Comparison of ENCODE assay signal across 24 cellular contexts in genomic region chr2:75337619-75338018, GRCh38.
A peak's percentile ranks its signal among the peaks of the same experiment; 100 is the strongest.
DNase-seq lines count a peak whose midpoint lies in the region; ATAC-seq and TF ChIP-seq lines count a peak whose summit lies in the region.
"Had no signal": no experiment of that assay in that cellular context is flagged by ENCODE, and none has a peak within 500 bp of the region (broad histone marks: within the 10 kb centered on the region; RNA-seq: fewer than 3 reads in every experiment).

No MANE protein-coding gene starts in this region.

- peaks cover 26% of the 10 kb centered on the region for H3K4me1 ChIP-seq in MM.1S (ENCODE audit: low read length)
- H3K4me1 ChIP-seq: BE2C, BLaER1 had no signal

- H3K4me3 ChIP-seq in MM.1S (ENCODE audit: low read length): no peak overlapping the region
- H3K4me3 ChIP-seq: BLaER1, GM12878 had no signal

- in situ Hi-C loops in G401 (cut with HindIII; ENCODE audit: low sequenced_read_pairs): no loop called here

- H3K36me3 ChIP-seq in MM.1S (replicated peaks; ENCODE audit: insufficient read depth, low read length): no peaks in the 10 kb centered on the region
- H3K36me3 ChIP-seq: BE2C, BLaER1 had no signal

- DNase-seq in MM.1S: no peak
- peak; percentile 42 for DNase-seq in RPMI8226
- DNase-seq in LoVo (ENCODE audit: low spot score): no peak
- DNase-seq in G401 (ENCODE audit: low spot score): no peak
- DNase-seq: 8988T; ACHN; BE2C; C1 segment of cervical spinal cord; CD4-positive, alpha-beta memory T cell; CD4-positive, CD25-positive, alpha-beta regulatory T cell; CD8-positive, alpha-beta memory T cell; COR-L47; DMS 273 treated with DMSO at 0.1 percent for 48 hours; DMS153; DMS53; DMS79; DND-41; EL; GF-D8 had no signal

- H3K27me3 ChIP-seq in MM.1S (replicated peaks; ENCODE audit: insufficient read depth, low read length): no peaks in the 10 kb centered on the region
- H3K27me3 ChIP-seq: BE2C, BLaER1 had no signal

- H3K27ac Mint-ChIP-seq in nephron: peak overlapping the region in 2 of 3 experiments; percentile 55 to 88
- H3K27ac Mint-ChIP-seq: CD14-positive monocyte; CD4-positive, alpha-beta memory T cell; CD4-positive, CD25-positive, alpha-beta regulatory T cell; CD8-positive, alpha-beta memory T cell had no signal

- no peaks in the 10 kb centered on the region for H3K9me3 Mint-ChIP-seq in nephron
- H3K9me3 Mint-ChIP-seq: CD4-positive, alpha-beta memory T cell; CD4-positive, CD25-positive, alpha-beta regulatory T cell had no signal

- H3K4me3 Mint-ChIP-seq in nephron: no peak overlapping the region
- H3K4me3 Mint-ChIP-seq: CD14-positive monocyte; CD4-positive, alpha-beta memory T cell; CD4-positive, CD25-positive, alpha-beta regulatory T cell; CD8-positive, alpha-beta memory T cell had no signal

- H3K4me2 ChIP-seq in MM.1S (ENCODE audit: low read depth, low read length): peak overlapping the region; percentile 54; the same call in 1 of the 2 replicates
- H3K4me2 ChIP-seq: BLaER1 had no signal

- H3K9me2 ChIP-seq in MM.1S (replicated peaks; ENCODE audit: insufficient read depth, low read length): no peaks in the 10 kb centered on the region

- no peak for ATAC-seq in GM21381 (IDR thresholded peaks at IDR 0.05; ENCODE audit: unreplicated experiment)
- ATAC-seq: GM12878 had no signal

- no peaks in the 10 kb centered on the region for H3K27me3 Mint-ChIP-seq in nephron (ENCODE audit: low read depth)
- H3K27me3 Mint-ChIP-seq: CD4-positive, alpha-beta memory T cell had no signal

- no peak overlapping the region for H3K27ac ChIP-seq in MM.1S (ENCODE audit: low read length)
- H3K27ac ChIP-seq: BLaER1 had no signal

- peaks cover 14% of the 10 kb centered on the region for H3K4me1 Mint-ChIP-seq in nephron
- H3K4me1 Mint-ChIP-seq: CD14-positive monocyte; CD4-positive, alpha-beta memory T cell; CD4-positive, CD25-positive, alpha-beta regulatory T cell; CD8-positive, alpha-beta memory T cell had no signal

- H3K9ac ChIP-seq in MM.1S (ENCODE audit: low read length): no peak overlapping the region
- H3K9ac ChIP-seq: BLaER1 had no signal

- no peaks in the 10 kb centered on the region for H3K9me3 ChIP-seq in MM.1S (replicated peaks; ENCODE audit: insufficient read depth, low read length)
- H3K9me3 ChIP-seq: BE2C, BLaER1 had no signal

- H4K20me1 ChIP-seq in MM.1S (ENCODE audit: insufficient read depth, low read length): no peaks in the 10 kb centered on the region
- H4K20me1 ChIP-seq: BLaER1 had no signal

- 0 out of 2 replicates have a peak, but pooled peaks cover 3% of the 10 kb centered on the region for H3F3A ChIP-seq in MM.1S (ENCODE audit: insufficient read depth, low read length)

- H3K36me3 Mint-ChIP-seq in nephron (ENCODE audit: low read depth): no peaks in the 10 kb centered on the region
- H3K36me3 Mint-ChIP-seq: CD14-positive monocyte; CD4-positive, alpha-beta memory T cell; CD4-positive, CD25-positive, alpha-beta regulatory T cell; CD8-positive, alpha-beta memory T cell had no signal

- no peak for TF ChIP-seq CTCF in MM.1S (IDR thresholded peaks at IDR 0.05; ENCODE audit: low read length)
- no peak for TF ChIP-seq CTCF in nephron (IDR thresholded peaks at IDR 0.05; ENCODE audit: unreplicated experiment in 3 of 3)

- no peak overlapping the region for H2AFZ ChIP-seq in MM.1S (ENCODE audit: low read length)

- H3K79me2 ChIP-seq in MM.1S (ENCODE audit: low read length): no peaks in the 10 kb centered on the region
